In the genomic region with DNA sequence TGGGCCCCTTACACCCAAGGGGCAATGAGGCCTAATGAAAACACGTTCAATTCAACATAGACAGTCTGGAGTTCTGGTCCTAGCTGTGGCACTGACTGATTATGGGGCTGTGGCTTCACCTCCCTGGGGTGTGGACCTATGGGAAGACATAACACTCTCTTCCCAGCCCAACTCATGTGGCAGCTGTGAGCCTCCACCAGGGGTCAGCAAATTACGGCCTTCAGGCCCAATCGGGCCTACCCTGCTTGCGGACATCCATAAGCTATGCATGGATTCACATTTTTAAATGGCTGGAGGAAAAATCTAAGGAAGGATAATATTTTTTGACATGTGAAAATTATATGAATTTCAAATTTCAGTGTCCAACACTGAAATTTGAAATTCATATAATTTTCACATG, we compare ENCODE assay signal across 8 cellular contexts.
DNase-seq lines count a peak whose midpoint lies in the region; ATAC-seq and TF ChIP-seq lines count a peak whose summit lies in the region.

No MANE protein-coding gene starts in this region.

- 49 to 61% methylated on average over 4 of the region's 4 CpGs for WGBS in heart right ventricle, 2 donors
- 60 to 63% methylated on average over 4 of the region's 4 CpGs for WGBS in sigmoid colon, 2 donors

- no peak for TF ChIP-seq POLR2A in sigmoid colon (IDR thresholded peaks at IDR 0.05)

- intact Hi-C loops in heart right ventricle (cut with DNase I) (loop anchor here (1.0 to 10.0 kb wide), 5 partner anchors 99 to 103 kb away; partner anchors contain the start of gene LOXHD1 (in 5 of the 10)), sigmoid colon (cut with DNase I) (no loop called here)

- no peak overlapping the region for H3K4me3 ChIP-seq in BE2C (ENCODE audit: low read depth, low read length)
- H3K4me3 ChIP-seq in heart right ventricle, result no peak overlapping the region
- H3K4me3 ChIP-seq in sigmoid colon, result no peak overlapping the region

- no peaks in the 10 kb centered on the region for H3K36me3 ChIP-seq in BE2C
- no peaks in the 10 kb centered on the region for H3K36me3 ChIP-seq in heart right ventricle
- no peaks in the 10 kb centered on the region for H3K36me3 ChIP-seq in sigmoid colon

- H3K9me3 ChIP-seq in BE2C (no peaks in the 10 kb centered on the region), heart right ventricle (peaks cover 0 to 4% (median 0%) of the 10 kb centered on the region in 11 donors), sigmoid colon (peaks cover 0 to under 1% (median 0%) of the 10 kb centered on the region in 4 donors)

- H3K27me3 ChIP-seq in BE2C (no peaks in the 10 kb centered on the region), heart right ventricle (no peaks in the 10 kb centered on the region), sigmoid colon (no peaks in the 10 kb centered on the region)

- no peaks in the 10 kb centered on the region for H3K4me1 ChIP-seq in BE2C
- H3K4me1 ChIP-seq in heart right ventricle, result no peaks in the 10 kb centered on the region
- H3K4me1 ChIP-seq in sigmoid colon, result no peaks in the 10 kb centered on the region

- peak; percentile 50 for TF ChIP-seq CTCF in BE2C (IDR thresholded peaks at IDR 0.05; ENCODE audit: low read depth, low read length)
- TF ChIP-seq CTCF in GM13977 (IDR thresholded peaks at IDR 0.05; ENCODE audit: extremely low read depth, insufficient read depth, missing control alignments), result peak; percentile 46
- TF ChIP-seq CTCF in heart right ventricle (IDR thresholded peaks at IDR 0.05), result peak; percentile 37 to 75 (median 65)
- TF ChIP-seq CTCF in sigmoid colon (IDR thresholded peaks at IDR 0.05), result peak in 1 of 4 experiments; percentile 11

- in situ Hi-C loops in GM13977 (cut with MboI; ENCODE audit: low pct_unique_long_range_greater_than_20kb, low sequenced_read_pairs, unreplicated experiment), result no loop called here

- ATAC-seq in heart right ventricle (peak; percentile 55 to 85 (median 72)), GM19397 (IDR thresholded peaks at IDR 0.05; ENCODE audit: unreplicated experiment) (no peak)

- no peak overlapping the region for H3K27ac ChIP-seq in heart right ventricle
- H3K27ac ChIP-seq in temporal lobe (ENCODE audit: low read depth, low read length), result peak overlapping the region; percentile 82
- H3K27ac ChIP-seq in sigmoid colon, result no peak overlapping the region

- TF ChIP-seq EP300 in sigmoid colon (IDR thresholded peaks at IDR 0.05), result no peak

- peak; percentile 21 for DNase-seq in BE2C
- peak; percentile 64 for DNase-seq in GM13977 (ENCODE audit: low spot score)
- DNase-seq in RKO (ENCODE audit: low spot score), result peak; percentile 2
- DNase-seq in heart right ventricle, result peak; percentile 11 to 36
- no peak for DNase-seq in NCI-H226
- no peak for DNase-seq in sigmoid colon

Comparison
In these comparisons a context has a peak if more than half of its experiments do, and no peak if none do; other contexts are left out.
1. DNase-seq: peak in BE2C (single experiment), GM13977 (single experiment), RKO (single experiment) and heart right ventricle (2 of 2); none in NCI-H226 (single experiment) and sigmoid colon (single experiment).